ENCODE assay signal across 1 cellular context in genomic region chr11:61718613-61719302, GRCh38.
A peak's percentile ranks its signal among the peaks of the same experiment; 100 is the strongest.
TF ChIP-seq lines count a peak whose summit lies in the region.

No MANE protein-coding gene starts in this region.

TF ChIP-seq in HEK293, 187 proteins besides CTCF, POLR2A, EP300 and RAD21 (continued from another document):
- TF ChIP-seq PATZ1 (tag by site-specific recombination; IDR thresholded peaks at IDR 0.05), result peak; percentile 88
- TF ChIP-seq AEBP2 (tag by site-specific recombination; IDR thresholded peaks at IDR 0.05; ENCODE audit: borderline replicate concordance), result no peak
- peak; percentile 43 for TF ChIP-seq ZIC2 (tag by site-specific recombination; IDR thresholded peaks at IDR 0.05)
- TF ChIP-seq ZNF664 (tag by site-specific recombination; IDR thresholded peaks at IDR 0.05), result no peak
- TF ChIP-seq KLF17 (tag by site-specific recombination; IDR thresholded peaks at IDR 0.05), result peak; percentile 69
